ENCODE assay signal across 23 cellular contexts in the genomic region with DNA sequence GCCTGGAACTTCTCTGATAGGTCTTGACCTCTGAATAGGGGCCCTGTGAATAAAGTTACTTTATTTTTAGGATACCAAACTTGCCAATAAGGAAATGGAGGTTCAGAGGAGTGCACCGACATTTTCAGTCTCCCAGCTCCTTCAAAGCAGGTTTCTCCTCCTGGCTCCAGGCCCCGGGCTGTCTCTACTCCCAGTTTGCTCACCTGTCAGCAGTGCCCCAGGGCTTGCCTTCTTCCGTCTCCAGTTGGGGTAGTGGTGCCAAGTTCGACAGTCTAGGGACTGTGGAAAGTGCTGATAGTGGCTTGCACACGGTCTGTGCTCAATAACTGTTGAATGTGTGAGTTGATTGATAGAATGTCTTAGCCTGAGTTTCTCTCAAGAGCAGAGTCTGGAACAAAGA.
"Had no signal": no experiment of that assay in that cellular context is flagged by ENCODE, and none has a peak within 500 bp of the region (broad histone marks: within the 10 kb centered on the region; RNA-seq: fewer than 3 reads in every experiment).

No MANE protein-coding gene starts in this region.

- H3K4me1 ChIP-seq: ascending aorta, esophagus muscularis mucosa, foreskin keratinocyte, heart left ventricle, transverse colon had no signal

- H3K36me3 ChIP-seq: ascending aorta, brain microvascular endothelial cell, esophagus muscularis mucosa, heart left ventricle, sigmoid colon, transverse colon had no signal

- H3K27ac ChIP-seq: ascending aorta, brain microvascular endothelial cell, esophagus muscularis mucosa, foreskin keratinocyte, heart left ventricle, sigmoid colon, transverse colon, VCaP had no signal

- H3K9me3 ChIP-seq: ascending aorta, heart left ventricle, transverse colon had no signal

- H3K4me3 ChIP-seq: ascending aorta, esophagus muscularis mucosa, heart left ventricle, sigmoid colon, transverse colon had no signal

- DNase-seq: activated CD4-positive, alpha-beta T cell treated with anti-CD3 and anti-CD28 coated beads for 4 hours; activated CD4-positive, alpha-beta T cell treated with anti-CD3 and anti-CD28 coated beads, Interleukin-2, amount 50 U/mL, for 48 hours; activated CD8-positive, alpha-beta memory T cell treated with anti-CD3 and anti-CD28 coated beads for 24 hours; activated gamma-delta T cell; activated naive CD4-positive, alpha-beta T cell treated with anti-CD3 and anti-CD28 coated beads, Interleukin-2, amount 10 ng/mL, durations not matched to agents 7 days and 5 days; activated naive CD8-positive, alpha-beta T cell treated with anti-CD3 and anti-CD28 coated beads, Interleukin-2, amount 10 ng/mL, durations not matched to agents 7 days and 5 days; brain microvascular endothelial cell; caudate nucleus; foreskin keratinocyte; heart left ventricle; midbrain; naive thymus-derived CD4-positive, alpha-beta T cell; occipital lobe; sigmoid colon; small intestine; stimulated activated CD4-positive, alpha-beta T cell treated with anti-CD3 and anti-CD28 coated beads, Interleukin-1b, Interleukin-23, amount 100 ng/mL, for 48 hours; stimulated activated naive CD4-positive, alpha-beta T cell; SW 1271; T-helper 9 cell; transverse colon had no signal

- ATAC-seq: foreskin keratinocyte; heart left ventricle; naive thymus-derived CD4-positive, alpha-beta T cell had no signal

- H3K27me3 ChIP-seq: brain microvascular endothelial cell, heart left ventricle had no signal
